Comparison of ENCODE assay signal across 1 cellular context in genomic region chr10:62804384-62805138, GRCh38.
A peak's percentile ranks its signal among the peaks of the same experiment; 100 is the strongest.
TF ChIP-seq lines count a peak whose summit lies in the region.

TSS of gene ADO (plus strand) at chr10:62804720. CDS start at chr10:62805060, 340 bp downstream.

TF ChIP-seq in K562, 482 proteins besides CTCF, POLR2A, EP300 and RAD21 (continued from another document and continues in another):
- TF ChIP-seq ZNF449 (CRISPR knock-in tag; IDR thresholded peaks at IDR 0.05): no peak
- no peak for TF ChIP-seq STAG1 (CRISPR knock-in tag; IDR thresholded peaks at IDR 0.05; ENCODE audit: borderline replicate concordance)
- TF ChIP-seq L3MBTL2 (IDR thresholded peaks at IDR 0.05): peak; percentile 85
- TF ChIP-seq IRF9 (tag; IDR thresholded peaks at IDR 0.05): no peak
- TF ChIP-seq GMEB1 (CRISPR knock-in tag; IDR thresholded peaks at IDR 0.05): peak; percentile 83
- TF ChIP-seq MITF (IDR thresholded peaks at IDR 0.05): no peak
- TF ChIP-seq TEAD4 (IDR thresholded peaks at IDR 0.05; ENCODE audit: low read length): no peak
- no peak for TF ChIP-seq TEAD4 (CRISPR knock-in tag; IDR thresholded peaks at IDR 0.05; ENCODE audit: borderline replicate concordance)
- no peak for TF ChIP-seq MXD1 (CRISPR knock-in tag; IDR thresholded peaks at IDR 0.05; ENCODE audit: borderline replicate concordance, poor library complexity, severe bottlenecking)
- TF ChIP-seq YBX1 (IDR thresholded peaks at IDR 0.05): no peak
- no peak for TF ChIP-seq SMARCA5 (IDR thresholded peaks at IDR 0.05)
- no peak for TF ChIP-seq ZNF263 (CRISPR knock-in tag; IDR thresholded peaks at IDR 0.05; ENCODE audit: borderline replicate concordance)
- no peak for TF ChIP-seq CBX2 (IDR thresholded peaks at IDR 0.05; ENCODE audit: insufficient read depth, low read length, poor library complexity, severe bottlenecking)
- peak; percentile 43 for TF ChIP-seq TAF9B (IDR thresholded peaks at IDR 0.05; ENCODE audit: partially characterized antibody)
- no peak for TF ChIP-seq ZNF280B (CRISPR knock-in tag; IDR thresholded peaks at IDR 0.05)
- TF ChIP-seq IRF1 (CRISPR knock-in tag; IDR thresholded peaks at IDR 0.05; ENCODE audit: borderline replicate concordance): no peak
- no peak for TF ChIP-seq MYNN (IDR thresholded peaks at IDR 0.05)
- TF ChIP-seq MYNN (CRISPR knock-in tag; IDR thresholded peaks at IDR 0.05): no peak
- no peak for TF ChIP-seq ZNF717 (CRISPR knock-in tag; IDR thresholded peaks at IDR 0.05)
- no peak for TF ChIP-seq KDM1A (IDR thresholded peaks at IDR 0.05)
- peak; percentile 53; the same call in 1 of the 2 replicates for TF ChIP-seq BACH1 (tag; IDR thresholded peaks at IDR 0.05)
- TF ChIP-seq ZNF316 (IDR thresholded peaks at IDR 0.05): no peak
- no peak for TF ChIP-seq KAT8 (IDR thresholded peaks at IDR 0.05; ENCODE audit: low read depth)
- no peak for TF ChIP-seq SMARCC2 (IDR thresholded peaks at IDR 0.05; ENCODE audit: low read depth)
- TF ChIP-seq NCOA6 (IDR thresholded peaks at IDR 0.05): peak; percentile 70; the same call in 1 of the 2 replicates
- TF ChIP-seq TOE1 (IDR thresholded peaks at IDR 0.05; ENCODE audit: borderline replicate concordance): no peak
- TF ChIP-seq TOE1 (CRISPR knock-in tag; IDR thresholded peaks at IDR 0.05; ENCODE audit: borderline replicate concordance, low read depth): no peak
- no peak for TF ChIP-seq ZNF140 (CRISPR knock-in tag; IDR thresholded peaks at IDR 0.05)
- TF ChIP-seq EGR1 (conservative IDR thresholded peaks at IDR 0.05): no peak; the same call in none of the 2 replicates
- TF ChIP-seq ZNF318 (IDR thresholded peaks at IDR 0.05; ENCODE audit: borderline replicate concordance in 1 of 2, low read depth in 1 of 2): no peak
- peak; percentile 69 for TF ChIP-seq VEZF1 (CRISPR knock-in tag; IDR thresholded peaks at IDR 0.05)
- TF ChIP-seq JUND (IDR thresholded peaks at IDR 0.05; ENCODE audit: borderline replicate concordance, low read depth, low read length): no peak
- no peak for TF ChIP-seq JUND (tag; IDR thresholded peaks at IDR 0.05; ENCODE audit: borderline replicate concordance, low read depth, low read length)
- TF ChIP-seq JUN (IDR thresholded peaks at IDR 0.05; ENCODE audit: borderline replicate concordance, low read depth, low read length): no peak
- no peak for TF ChIP-seq JUN (CRISPR knock-in tag; IDR thresholded peaks at IDR 0.05; ENCODE audit: borderline replicate concordance)
- TF ChIP-seq SREBF2 (CRISPR knock-in tag; IDR thresholded peaks at IDR 0.05): no peak
- TF ChIP-seq MBD2 (IDR thresholded peaks at IDR 0.05; ENCODE audit: borderline replicate concordance, low read depth): peak; percentile 51; the same call in 1 of the 2 replicates
- peak; percentile 40; the same call in 1 of the 2 replicates for TF ChIP-seq MAX (CRISPR knock-in tag; IDR thresholded peaks at IDR 0.05)
- TF ChIP-seq ZNF655 (CRISPR knock-in tag; IDR thresholded peaks at IDR 0.05): no peak
- TF ChIP-seq GATAD2B (IDR thresholded peaks at IDR 0.05; ENCODE audit: borderline replicate concordance): peak; percentile 74
- TF ChIP-seq RBBP5 (IDR thresholded peaks at IDR 0.05; ENCODE audit: borderline replicate concordance, insufficient read depth, low read length, poor library complexity, severe bottlenecking): no peak
- TF ChIP-seq POLR2B (IDR thresholded peaks at IDR 0.05; ENCODE audit: low read depth, partially characterized antibody): no peak
- no peak for TF ChIP-seq SP2 (IDR thresholded peaks at IDR 0.05; ENCODE audit: extremely low read depth, low read depth, low read length, poor library complexity, severe bottlenecking)
- TF ChIP-seq ZNF77 (CRISPR knock-in tag; IDR thresholded peaks at IDR 0.05): no peak
- TF ChIP-seq HDAC8 (tag; IDR thresholded peaks at IDR 0.05): no peak
- no peak for TF ChIP-seq HDAC6 (IDR thresholded peaks at IDR 0.05; ENCODE audit: low read depth, low read length)
